Comparison of ENCODE assay signal across 1 cellular context in the genomic region with DNA sequence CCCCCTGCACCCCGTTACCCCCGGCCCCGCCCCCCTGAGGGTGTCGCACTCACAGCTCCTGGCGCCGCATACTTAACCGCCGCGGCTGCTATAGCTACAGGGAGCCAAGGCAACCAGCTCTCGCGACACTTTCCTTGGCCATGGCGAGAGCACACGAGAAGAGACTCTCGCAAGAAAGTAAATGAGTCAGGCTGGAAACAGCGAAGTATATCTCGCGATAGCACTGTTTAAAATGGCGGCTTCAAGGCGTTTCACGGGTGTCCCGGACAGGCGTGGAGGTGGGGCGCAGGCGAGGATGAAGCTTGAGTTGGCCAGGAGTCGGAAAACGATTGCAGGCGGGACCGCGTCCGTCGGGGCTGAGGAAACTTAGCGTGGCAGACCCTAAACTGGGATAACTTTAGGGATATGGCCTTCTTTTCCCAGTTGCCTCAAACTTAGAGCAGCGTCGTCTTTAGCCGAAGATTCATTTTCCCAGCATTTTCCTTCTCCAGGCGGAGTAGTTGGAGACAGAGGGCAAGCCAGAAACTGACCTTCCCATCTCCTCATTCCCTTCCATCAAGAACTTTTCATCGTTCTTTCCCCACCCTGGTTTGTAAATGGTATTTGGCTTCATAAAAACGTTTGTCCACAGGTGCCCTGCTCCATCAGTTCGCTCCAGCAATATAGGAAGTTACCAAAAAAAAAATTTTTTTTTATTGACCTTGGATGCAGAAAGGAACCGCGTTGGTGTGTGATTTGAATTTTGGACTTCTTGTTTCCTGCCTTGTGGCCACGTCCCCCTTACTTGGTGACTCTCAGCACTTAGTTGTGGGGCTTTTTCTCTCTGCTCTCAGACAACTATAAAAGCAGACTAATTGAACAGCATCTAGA.
TF ChIP-seq lines count a peak whose summit lies in the region.

No MANE protein-coding gene starts in this region.

TF ChIP-seq in K562, 482 proteins besides CTCF, POLR2A, EP300 and RAD21 (continued from another document and continues in another):
- TF ChIP-seq MCM3 (IDR thresholded peaks at IDR 0.05) (no peak), SMARCE1 (IDR thresholded peaks at IDR 0.05) (no peak; the same call in 1 of the 2 replicates), POLR2AphosphoS2 (IDR thresholded peaks at IDR 0.05; ENCODE audit: low read length) (no peak; the same call in 1 of the 2 replicates), TAF7 (tag; IDR thresholded peaks at IDR 0.05) (peak; percentile 97), ZNF197 (CRISPR knock-in tag; IDR thresholded peaks at IDR 0.05; ENCODE audit: low read depth) (no peak), SOX6 (IDR thresholded peaks at IDR 0.05) (no peak), PCBP1 (IDR thresholded peaks at IDR 0.05; ENCODE audit: low read depth, low read length, poor library complexity, severe bottlenecking) (no peak), SAP30 (IDR thresholded peaks at IDR 0.05; ENCODE audit: borderline replicate concordance, insufficient read depth, low read depth, low read length, poor library complexity, severe bottlenecking) (no peak), DIDO1 (tag; IDR thresholded peaks at IDR 0.05; ENCODE audit: low read depth) (peak; percentile 70; the same call in 1 of the 2 replicates), MAFK (IDR thresholded peaks at IDR 0.05; ENCODE audit: low read length) (no peak), ZBTB17 (CRISPR knock-in tag; IDR thresholded peaks at IDR 0.05) (no peak), FOXA3 (CRISPR knock-in tag; conservative IDR thresholded peaks at IDR 0.05 in 1 of 2, IDR thresholded peaks at IDR 0.05 in 1 of 2) (no peak), CHCHD3 (CRISPR knock-in tag; IDR thresholded peaks at IDR 0.05) (no peak), NELFE (IDR thresholded peaks at IDR 0.05; ENCODE audit: insufficient read depth, insufficient read length) (no peak), ZFPM2 (CRISPR knock-in tag; IDR thresholded peaks at IDR 0.05) (no peak), ZNF778 (CRISPR knock-in tag; IDR thresholded peaks at IDR 0.05) (no peak), RNF2 (IDR thresholded peaks at IDR 0.05) (peak; percentile 59; the same call in 1 of the 2 replicates), HDGF (IDR thresholded peaks at IDR 0.05) (0 out of 2 replicates have a peak, but pooled peaks have one; percentile 17), PRPF4 (IDR thresholded peaks at IDR 0.05; ENCODE audit: insufficient read depth, low read depth, low read length, poor library complexity, severe bottlenecking) (no peak), TAF1 (IDR thresholded peaks at IDR 0.05; ENCODE audit: control insufficient read depth, extremely low read depth, insufficient read depth, low read length, severe bottlenecking) (peak; percentile 97), ZNF239 (CRISPR knock-in tag; IDR thresholded peaks at IDR 0.05) (no peak), CEBPG (CRISPR knock-in tag; IDR thresholded peaks at IDR 0.05) (no peak), CEBPG (tag; conservative IDR thresholded peaks at IDR 0.05 in 1 of 2, IDR thresholded peaks at IDR 0.05 in 1 of 2) (no peak), TCF7 (IDR thresholded peaks at IDR 0.05; ENCODE audit: borderline replicate concordance) (no peak), FOS (IDR thresholded peaks at IDR 0.05; ENCODE audit: extremely low read depth, insufficient read length) (no peak), ZBED1 (IDR thresholded peaks at IDR 0.05) (peak; percentile 68; the same call in 1 of the 2 replicates), SREBF2 (CRISPR knock-in tag; IDR thresholded peaks at IDR 0.05) (no peak), MYC (IDR thresholded peaks at IDR 0.05; ENCODE audit: low read depth, low read length) (peak; percentile 88), MYC (CRISPR knock-in tag; IDR thresholded peaks at IDR 0.05; ENCODE audit: borderline replicate concordance, low read depth) (peak; percentile 48; the same call in 1 of the 2 replicates), MYBL2 (IDR thresholded peaks at IDR 0.05; ENCODE audit: low read depth) (no peak), MYBL2 (CRISPR knock-in tag; IDR thresholded peaks at IDR 0.05; ENCODE audit: borderline replicate concordance) (no peak), ADNP (tag; IDR thresholded peaks at IDR 0.05) (no peak), TOE1 (IDR thresholded peaks at IDR 0.05; ENCODE audit: borderline replicate concordance) (no peak), TOE1 (CRISPR knock-in tag; IDR thresholded peaks at IDR 0.05; ENCODE audit: borderline replicate concordance, low read depth) (no peak), SMAD4 (CRISPR knock-in tag; conservative IDR thresholded peaks at IDR 0.05) (peak; percentile 41), MCM2 (IDR thresholded peaks at IDR 0.05; ENCODE audit: low read depth) (no peak), SPI1 (IDR thresholded peaks at IDR 0.05; ENCODE audit: borderline replicate concordance, low read depth, low read length) (no peak), BHLHE40 (IDR thresholded peaks at IDR 0.05; ENCODE audit: low read length) (no peak), ZNF274 (IDR thresholded peaks at IDR 0.05; ENCODE audit: borderline replicate concordance, low read depth, low read length) (no peak), HOXB6 (CRISPR knock-in tag; IDR thresholded peaks at IDR 0.05; ENCODE audit: borderline replicate concordance) (no peak), SAFB2 (IDR thresholded peaks at IDR 0.05; ENCODE audit: borderline replicate concordance, low read depth, low read length, severe bottlenecking) (no peak), HNRNPL (IDR thresholded peaks at IDR 0.05; ENCODE audit: low read depth, low read length) (no peak), ZNF696 (CRISPR knock-in tag; conservative IDR thresholded peaks at IDR 0.05) (no peak)
- TF ChIP-seq, protein P1, sequence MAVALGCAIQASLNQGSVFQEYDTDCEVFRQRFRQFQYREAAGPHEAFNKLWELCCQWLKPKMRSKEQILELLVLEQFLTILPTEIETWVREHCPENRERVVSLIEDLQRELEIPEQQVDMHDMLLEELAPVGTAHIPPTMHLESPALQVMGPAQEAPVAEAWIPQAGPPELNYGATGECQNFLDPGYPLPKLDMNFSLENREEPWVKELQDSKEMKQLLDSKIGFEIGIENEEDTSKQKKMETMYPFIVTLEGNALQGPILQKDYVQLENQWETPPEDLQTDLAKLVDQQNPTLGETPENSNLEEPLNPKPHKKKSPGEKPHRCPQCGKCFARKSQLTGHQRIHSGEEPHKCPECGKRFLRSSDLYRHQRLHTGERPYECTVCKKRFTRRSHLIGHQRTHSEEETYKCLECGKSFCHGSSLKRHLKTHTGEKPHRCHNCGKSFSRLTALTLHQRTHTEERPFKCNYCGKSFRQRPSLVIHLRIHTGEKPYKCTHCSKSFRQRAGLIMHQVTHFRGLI (CRISPR knock-in tag; IDR thresholded peaks at IDR 0.05) = no peak
- TF ChIP-seq, protein P2, sequence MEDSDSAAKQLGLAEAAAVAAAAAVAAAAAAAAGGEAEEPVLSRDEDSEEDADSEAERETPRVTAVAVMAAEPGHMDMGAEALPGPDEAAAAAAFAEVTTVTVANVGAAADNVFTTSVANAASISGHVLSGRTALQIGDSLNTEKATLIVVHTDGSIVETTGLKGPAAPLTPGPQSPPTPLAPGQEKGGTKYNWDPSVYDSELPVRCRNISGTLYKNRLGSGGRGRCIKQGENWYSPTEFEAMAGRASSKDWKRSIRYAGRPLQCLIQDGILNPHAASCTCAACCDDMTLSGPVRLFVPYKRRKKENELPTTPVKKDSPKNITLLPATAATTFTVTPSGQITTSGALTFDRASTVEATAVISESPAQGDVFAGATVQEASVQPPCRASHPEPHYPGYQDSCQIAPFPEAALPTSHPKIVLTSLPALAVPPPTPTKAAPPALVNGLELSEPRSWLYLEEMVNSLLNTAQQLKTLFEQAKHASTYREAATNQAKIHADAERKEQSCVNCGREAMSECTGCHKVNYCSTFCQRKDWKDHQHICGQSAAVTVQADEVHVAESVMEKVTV (CRISPR knock-in tag; IDR thresholded peaks at IDR 0.05) = peak; percentile 31; the same call in 1 of the 2 replicates
- TF ChIP-seq, protein P3, sequence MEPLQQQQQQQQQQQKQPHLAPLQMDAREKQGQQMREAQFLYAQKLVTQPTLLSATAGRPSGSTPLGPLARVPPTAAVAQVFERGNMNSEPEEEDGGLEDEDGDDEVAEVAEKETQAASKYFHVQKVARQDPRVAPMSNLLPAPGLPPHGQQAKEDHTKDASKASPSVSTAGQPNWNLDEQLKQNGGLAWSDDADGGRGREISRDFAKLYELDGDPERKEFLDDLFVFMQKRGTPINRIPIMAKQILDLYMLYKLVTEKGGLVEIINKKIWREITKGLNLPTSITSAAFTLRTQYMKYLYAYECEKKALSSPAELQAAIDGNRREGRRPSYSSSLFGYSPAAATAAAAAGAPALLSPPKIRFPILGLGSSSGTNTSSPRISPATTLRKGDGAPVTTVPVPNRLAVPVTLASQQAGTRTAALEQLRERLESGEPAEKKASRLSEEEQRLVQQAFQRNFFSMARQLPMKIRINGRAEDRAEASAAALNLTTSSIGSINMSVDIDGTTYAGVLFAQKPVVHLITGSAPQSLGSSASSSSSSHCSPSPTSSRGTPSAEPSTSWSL (CRISPR knock-in tag; IDR thresholded peaks at IDR 0.05; ENCODE audit: borderline replicate concordance) = no peak
- TF ChIP-seq, protein P4, sequence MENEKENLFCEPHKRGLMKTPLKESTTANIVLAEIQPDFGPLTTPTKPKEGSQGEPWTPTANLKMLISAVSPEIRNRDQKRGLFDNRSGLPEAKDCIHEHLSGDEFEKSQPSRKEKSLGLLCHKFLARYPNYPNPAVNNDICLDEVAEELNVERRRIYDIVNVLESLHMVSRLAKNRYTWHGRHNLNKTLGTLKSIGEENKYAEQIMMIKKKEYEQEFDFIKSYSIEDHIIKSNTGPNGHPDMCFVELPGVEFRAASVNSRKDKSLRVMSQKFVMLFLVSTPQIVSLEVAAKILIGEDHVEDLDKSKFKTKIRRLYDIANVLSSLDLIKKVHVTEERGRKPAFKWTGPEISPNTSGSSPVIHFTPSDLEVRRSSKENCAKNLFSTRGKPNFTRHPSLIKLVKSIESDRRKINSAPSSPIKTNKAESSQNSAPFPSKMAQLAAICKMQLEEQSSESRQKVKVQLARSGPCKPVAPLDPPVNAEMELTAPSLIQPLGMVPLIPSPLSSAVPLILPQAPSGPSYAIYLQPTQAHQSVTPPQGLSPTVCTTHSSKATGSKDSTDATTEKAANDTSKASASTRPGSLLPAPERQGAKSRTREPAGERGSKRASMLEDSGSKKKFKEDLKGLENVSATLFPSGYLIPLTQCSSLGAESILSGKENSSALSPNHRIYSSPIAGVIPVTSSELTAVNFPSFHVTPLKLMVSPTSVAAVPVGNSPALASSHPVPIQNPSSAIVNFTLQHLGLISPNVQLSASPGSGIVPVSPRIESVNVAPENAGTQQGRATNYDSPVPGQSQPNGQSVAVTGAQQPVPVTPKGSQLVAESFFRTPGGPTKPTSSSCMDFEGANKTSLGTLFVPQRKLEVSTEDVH (IDR thresholded peaks at IDR 0.05; ENCODE audit: low read depth, partially characterized antibody) = no peak
- TF ChIP-seq, protein P5, sequence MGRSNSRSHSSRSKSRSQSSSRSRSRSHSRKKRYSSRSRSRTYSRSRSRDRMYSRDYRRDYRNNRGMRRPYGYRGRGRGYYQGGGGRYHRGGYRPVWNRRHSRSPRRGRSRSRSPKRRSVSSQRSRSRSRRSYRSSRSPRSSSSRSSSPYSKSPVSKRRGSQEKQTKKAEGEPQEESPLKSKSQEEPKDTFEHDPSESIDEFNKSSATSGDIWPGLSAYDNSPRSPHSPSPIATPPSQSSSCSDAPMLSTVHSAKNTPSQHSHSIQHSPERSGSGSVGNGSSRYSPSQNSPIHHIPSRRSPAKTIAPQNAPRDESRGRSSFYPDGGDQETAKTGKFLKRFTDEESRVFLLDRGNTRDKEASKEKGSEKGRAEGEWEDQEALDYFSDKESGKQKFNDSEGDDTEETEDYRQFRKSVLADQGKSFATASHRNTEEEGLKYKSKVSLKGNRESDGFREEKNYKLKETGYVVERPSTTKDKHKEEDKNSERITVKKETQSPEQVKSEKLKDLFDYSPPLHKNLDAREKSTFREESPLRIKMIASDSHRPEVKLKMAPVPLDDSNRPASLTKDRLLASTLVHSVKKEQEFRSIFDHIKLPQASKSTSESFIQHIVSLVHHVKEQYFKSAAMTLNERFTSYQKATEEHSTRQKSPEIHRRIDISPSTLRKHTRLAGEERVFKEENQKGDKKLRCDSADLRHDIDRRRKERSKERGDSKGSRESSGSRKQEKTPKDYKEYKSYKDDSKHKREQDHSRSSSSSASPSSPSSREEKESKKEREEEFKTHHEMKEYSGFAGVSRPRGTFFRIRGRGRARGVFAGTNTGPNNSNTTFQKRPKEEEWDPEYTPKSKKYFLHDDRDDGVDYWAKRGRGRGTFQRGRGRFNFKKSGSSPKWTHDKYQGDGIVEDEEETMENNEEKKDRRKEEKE (IDR thresholded peaks at IDR 0.05; ENCODE audit: borderline replicate concordance in 1 of 2, control insufficient read depth in 1 of 2, low read depth in 2 of 2, low read length in 1 of 2) = peak in 1 of 2 experiments; percentile 48; a peak in 1 of 4 replicates
- TF ChIP-seq, protein P6, sequence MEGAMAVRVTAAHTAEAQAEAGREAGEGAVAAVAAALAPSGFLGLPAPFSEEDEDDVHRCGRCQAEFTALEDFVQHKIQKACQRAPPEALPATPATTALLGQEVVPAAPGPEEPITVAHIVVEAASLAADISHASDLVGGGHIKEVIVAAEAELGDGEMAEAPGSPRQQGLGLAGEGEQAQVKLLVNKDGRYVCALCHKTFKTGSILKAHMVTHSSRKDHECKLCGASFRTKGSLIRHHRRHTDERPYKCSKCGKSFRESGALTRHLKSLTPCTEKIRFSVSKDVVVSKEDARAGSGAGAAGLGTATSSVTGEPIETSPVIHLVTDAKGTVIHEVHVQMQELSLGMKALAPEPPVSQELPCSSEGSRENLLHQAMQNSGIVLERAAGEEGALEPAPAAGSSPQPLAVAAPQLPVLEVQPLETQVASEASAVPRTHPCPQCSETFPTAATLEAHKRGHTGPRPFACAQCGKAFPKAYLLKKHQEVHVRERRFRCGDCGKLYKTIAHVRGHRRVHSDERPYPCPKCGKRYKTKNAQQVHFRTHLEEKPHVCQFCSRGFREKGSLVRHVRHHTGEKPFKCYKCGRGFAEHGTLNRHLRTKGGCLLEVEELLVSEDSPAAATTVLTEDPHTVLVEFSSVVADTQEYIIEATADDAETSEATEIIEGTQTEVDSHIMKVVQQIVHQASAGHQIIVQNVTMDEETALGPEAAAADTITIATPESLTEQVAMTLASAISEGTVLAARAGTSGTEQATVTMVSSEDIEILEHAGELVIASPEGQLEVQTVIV (CRISPR knock-in tag; IDR thresholded peaks at IDR 0.05; ENCODE audit: borderline replicate concordance) = peak; percentile 69; the same call in 1 of the 2 replicates
- TF ChIP-seq, protein P7, sequence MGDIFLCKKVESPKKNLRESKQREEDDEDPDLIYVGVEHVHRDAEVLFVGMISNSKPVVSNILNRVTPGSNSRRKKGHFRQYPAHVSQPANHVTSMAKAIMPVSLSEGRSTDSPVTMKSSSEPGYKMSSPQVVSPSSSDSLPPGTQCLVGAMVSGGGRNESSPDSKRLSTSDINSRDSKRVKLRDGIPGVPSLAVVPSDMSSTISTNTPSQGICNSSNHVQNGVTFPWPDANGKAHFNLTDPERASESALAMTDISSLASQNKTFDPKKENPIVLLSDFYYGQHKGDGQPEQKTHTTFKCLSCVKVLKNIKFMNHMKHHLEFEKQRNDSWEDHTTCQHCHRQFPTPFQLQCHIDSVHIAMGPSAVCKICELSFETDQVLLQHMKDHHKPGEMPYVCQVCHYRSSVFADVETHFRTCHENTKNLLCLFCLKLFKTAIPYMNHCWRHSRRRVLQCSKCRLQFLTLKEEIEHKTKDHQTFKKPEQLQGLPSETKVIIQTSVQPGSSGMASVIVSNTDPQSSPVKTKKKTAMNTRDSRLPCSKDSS (IDR thresholded peaks at IDR 0.05; ENCODE audit: low read depth, partially characterized antibody) = no peak
